1 cellular context compared by ENCODE assay signal in genomic region chr12:48681738-48682532, GRCh38.
TF ChIP-seq lines count a peak whose summit lies in the region.

A gene with protein sequence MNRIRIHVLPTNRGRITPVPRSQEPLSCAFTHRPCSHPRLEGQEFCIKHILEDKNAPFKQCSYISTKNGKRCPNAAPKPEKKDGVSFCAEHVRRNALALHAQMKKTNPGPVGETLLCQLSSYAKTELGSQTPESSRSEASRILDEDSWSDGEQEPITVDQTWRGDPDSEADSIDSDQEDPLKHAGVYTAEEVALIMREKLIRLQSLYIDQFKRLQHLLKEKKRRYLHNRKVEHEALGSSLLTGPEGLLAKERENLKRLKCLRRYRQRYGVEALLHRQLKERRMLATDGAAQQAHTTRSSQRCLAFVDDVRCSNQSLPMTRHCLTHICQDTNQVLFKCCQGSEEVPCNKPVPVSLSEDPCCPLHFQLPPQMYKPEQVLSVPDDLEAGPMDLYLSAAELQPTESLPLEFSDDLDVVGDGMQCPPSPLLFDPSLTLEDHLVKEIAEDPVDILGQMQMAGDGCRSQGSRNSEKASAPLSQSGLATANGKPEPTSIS (minus strand): TSS chr12:48682238. CDS start chr12:48681632, 606 bp downstream.

TF ChIP-seq in HepG2, 621 proteins besides CTCF, POLR2A, EP300 and RAD21 (continued from another document and continues in another):
- TF ChIP-seq SNAPC4 (CRISPR knock-in tag; IDR thresholded peaks at IDR 0.05): peak; percentile 88; the same call in 1 of the 2 replicates
- TF ChIP-seq SMYD3 (CRISPR knock-in tag; IDR thresholded peaks at IDR 0.05): peak; percentile 83; the same call in 1 of the 2 replicates
- peak; percentile 68; the same call in 1 of the 2 replicates for TF ChIP-seq TBX2 (CRISPR knock-in tag; IDR thresholded peaks at IDR 0.05; ENCODE audit: borderline replicate concordance)
- TF ChIP-seq CEBPB (IDR thresholded peaks at IDR 0.05; ENCODE audit: borderline replicate concordance, low read depth, low read length): no peak
- peak; percentile 84 for TF ChIP-seq REL (CRISPR knock-in tag; conservative IDR thresholded peaks at IDR 0.05)
- TF ChIP-seq ZFP62 (CRISPR knock-in tag; IDR thresholded peaks at IDR 0.05): no peak
- no peak for TF ChIP-seq RAD51 (IDR thresholded peaks at IDR 0.05; ENCODE audit: borderline replicate concordance)
- TF ChIP-seq FOXA1 (IDR thresholded peaks at IDR 0.05): no peak
- TF ChIP-seq FOXA1 (CRISPR knock-in tag; IDR thresholded peaks at IDR 0.05): no peak
- TF ChIP-seq ZNF354B (CRISPR knock-in tag; IDR thresholded peaks at IDR 0.05): 0 out of 2 replicates have a peak, but pooled peaks have one; percentile 87
- TF ChIP-seq, protein P1, sequence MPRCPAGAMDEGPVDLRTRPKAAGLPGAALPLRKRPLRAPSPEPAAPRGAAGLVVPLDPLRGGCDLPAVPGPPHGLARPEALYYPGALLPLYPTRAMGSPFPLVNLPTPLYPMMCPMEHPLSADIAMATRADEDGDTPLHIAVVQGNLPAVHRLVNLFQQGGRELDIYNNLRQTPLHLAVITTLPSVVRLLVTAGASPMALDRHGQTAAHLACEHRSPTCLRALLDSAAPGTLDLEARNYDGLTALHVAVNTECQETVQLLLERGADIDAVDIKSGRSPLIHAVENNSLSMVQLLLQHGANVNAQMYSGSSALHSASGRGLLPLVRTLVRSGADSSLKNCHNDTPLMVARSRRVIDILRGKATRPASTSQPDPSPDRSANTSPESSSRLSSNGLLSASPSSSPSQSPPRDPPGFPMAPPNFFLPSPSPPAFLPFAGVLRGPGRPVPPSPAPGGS (CRISPR knock-in tag; IDR thresholded peaks at IDR 0.05): no peak
- no peak; the same call in 1 of the 2 replicates for TF ChIP-seq ZNF143 (CRISPR knock-in tag; IDR thresholded peaks at IDR 0.05)
- peak; percentile 82; the same call in 1 of the 2 replicates for TF ChIP-seq ZNF180 (CRISPR knock-in tag; IDR thresholded peaks at IDR 0.05; ENCODE audit: borderline replicate concordance, low read depth)
- TF ChIP-seq HCFC1 (IDR thresholded peaks at IDR 0.05; ENCODE audit: low read depth, low read length): 0 out of 2 replicates have a peak, but pooled peaks have one; percentile 9
- TF ChIP-seq ZNF230 (CRISPR knock-in tag; IDR thresholded peaks at IDR 0.05): peak; percentile 95
- no peak for TF ChIP-seq ZFP41 (CRISPR knock-in tag; IDR thresholded peaks at IDR 0.05; ENCODE audit: borderline replicate concordance)
- TF ChIP-seq, protein P2, sequence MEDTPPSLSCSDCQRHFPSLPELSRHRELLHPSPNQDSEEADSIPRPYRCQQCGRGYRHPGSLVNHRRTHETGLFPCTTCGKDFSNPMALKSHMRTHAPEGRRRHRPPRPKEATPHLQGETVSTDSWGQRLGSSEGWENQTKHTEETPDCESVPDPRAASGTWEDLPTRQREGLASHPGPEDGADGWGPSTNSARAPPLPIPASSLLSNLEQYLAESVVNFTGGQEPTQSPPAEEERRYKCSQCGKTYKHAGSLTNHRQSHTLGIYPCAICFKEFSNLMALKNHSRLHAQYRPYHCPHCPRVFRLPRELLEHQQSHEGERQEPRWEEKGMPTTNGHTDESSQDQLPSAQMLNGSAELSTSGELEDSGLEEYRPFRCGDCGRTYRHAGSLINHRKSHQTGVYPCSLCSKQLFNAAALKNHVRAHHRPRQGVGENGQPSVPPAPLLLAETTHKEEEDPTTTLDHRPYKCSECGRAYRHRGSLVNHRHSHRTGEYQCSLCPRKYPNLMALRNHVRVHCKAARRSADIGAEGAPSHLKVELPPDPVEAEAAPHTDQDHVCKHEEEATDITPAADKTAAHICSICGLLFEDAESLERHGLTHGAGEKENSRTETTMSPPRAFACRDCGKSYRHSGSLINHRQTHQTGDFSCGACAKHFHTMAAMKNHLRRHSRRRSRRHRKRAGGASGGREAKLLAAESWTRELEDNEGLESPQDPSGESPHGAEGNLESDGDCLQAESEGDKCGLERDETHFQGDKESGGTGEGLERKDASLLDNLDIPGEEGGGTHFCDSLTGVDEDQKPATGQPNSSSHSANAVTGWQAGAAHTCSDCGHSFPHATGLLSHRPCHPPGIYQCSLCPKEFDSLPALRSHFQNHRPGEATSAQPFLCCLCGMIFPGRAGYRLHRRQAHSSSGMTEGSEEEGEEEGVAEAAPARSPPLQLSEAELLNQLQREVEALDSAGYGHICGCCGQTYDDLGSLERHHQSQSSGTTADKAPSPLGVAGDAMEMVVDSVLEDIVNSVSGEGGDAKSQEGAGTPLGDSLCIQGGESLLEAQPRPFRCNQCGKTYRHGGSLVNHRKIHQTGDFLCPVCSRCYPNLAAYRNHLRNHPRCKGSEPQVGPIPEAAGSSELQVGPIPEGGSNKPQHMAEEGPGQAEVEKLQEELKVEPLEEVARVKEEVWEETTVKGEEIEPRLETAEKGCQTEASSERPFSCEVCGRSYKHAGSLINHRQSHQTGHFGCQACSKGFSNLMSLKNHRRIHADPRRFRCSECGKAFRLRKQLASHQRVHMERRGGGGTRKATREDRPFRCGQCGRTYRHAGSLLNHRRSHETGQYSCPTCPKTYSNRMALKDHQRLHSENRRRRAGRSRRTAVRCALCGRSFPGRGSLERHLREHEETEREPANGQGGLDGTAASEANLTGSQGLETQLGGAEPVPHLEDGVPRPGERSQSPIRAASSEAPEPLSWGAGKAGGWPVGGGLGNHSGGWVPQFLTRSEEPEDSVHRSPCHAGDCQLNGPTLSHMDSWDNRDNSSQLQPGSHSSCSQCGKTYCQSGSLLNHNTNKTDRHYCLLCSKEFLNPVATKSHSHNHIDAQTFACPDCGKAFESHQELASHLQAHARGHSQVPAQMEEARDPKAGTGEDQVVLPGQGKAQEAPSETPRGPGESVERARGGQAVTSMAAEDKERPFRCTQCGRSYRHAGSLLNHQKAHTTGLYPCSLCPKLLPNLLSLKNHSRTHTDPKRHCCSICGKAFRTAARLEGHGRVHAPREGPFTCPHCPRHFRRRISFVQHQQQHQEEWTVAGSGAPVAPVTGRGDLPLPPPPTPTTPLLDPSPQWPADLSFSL (CRISPR knock-in tag; IDR thresholded peaks at IDR 0.05): no peak
- peak; percentile 34; the same call in 1 of the 2 replicates for TF ChIP-seq KLF12 (CRISPR knock-in tag; IDR thresholded peaks at IDR 0.05; ENCODE audit: borderline replicate concordance)
- TF ChIP-seq ZNF605 (CRISPR knock-in tag; IDR thresholded peaks at IDR 0.05): peak; percentile 93
- peak; percentile 70 for TF ChIP-seq DNMT3B (CRISPR knock-in tag; conservative IDR thresholded peaks at IDR 0.05)
- TF ChIP-seq MNT (IDR thresholded peaks at IDR 0.05): peak; percentile 4; the same call in 1 of the 2 replicates
- peak; percentile 92 for TF ChIP-seq MYNN (CRISPR knock-in tag; IDR thresholded peaks at IDR 0.05; ENCODE audit: low read depth)
- no peak for TF ChIP-seq TERF1 (CRISPR knock-in tag; IDR thresholded peaks at IDR 0.05)
- TF ChIP-seq IKZF5 (CRISPR knock-in tag; IDR thresholded peaks at IDR 0.05): 0 out of 2 replicates have a peak, but pooled peaks have one; percentile 83
- peak; percentile 90 for TF ChIP-seq YEATS4 (CRISPR knock-in tag; IDR thresholded peaks at IDR 0.05; ENCODE audit: borderline replicate concordance)
- TF ChIP-seq MAFK (conservative IDR thresholded peaks at IDR 0.05 in 1 of 2, IDR thresholded peaks at IDR 0.05 in 1 of 2; ENCODE audit: low read length in 2 of 2): no peak
- TF ChIP-seq LRRFIP1 (CRISPR knock-in tag; conservative IDR thresholded peaks at IDR 0.05): no peak
- TF ChIP-seq ZNF496 (CRISPR knock-in tag; IDR thresholded peaks at IDR 0.05; ENCODE audit: insufficient replicate concordance): no peak
- peak; percentile 85; the same call in 1 of the 2 replicates for TF ChIP-seq PAX8 (CRISPR knock-in tag; IDR thresholded peaks at IDR 0.05; ENCODE audit: borderline replicate concordance)
- TF ChIP-seq NR2F6 (IDR thresholded peaks at IDR 0.05): no peak
- TF ChIP-seq NR2F6 (CRISPR knock-in tag; IDR thresholded peaks at IDR 0.05): peak; percentile 38; the same call in 1 of the 2 replicates
- TF ChIP-seq, protein P3, sequence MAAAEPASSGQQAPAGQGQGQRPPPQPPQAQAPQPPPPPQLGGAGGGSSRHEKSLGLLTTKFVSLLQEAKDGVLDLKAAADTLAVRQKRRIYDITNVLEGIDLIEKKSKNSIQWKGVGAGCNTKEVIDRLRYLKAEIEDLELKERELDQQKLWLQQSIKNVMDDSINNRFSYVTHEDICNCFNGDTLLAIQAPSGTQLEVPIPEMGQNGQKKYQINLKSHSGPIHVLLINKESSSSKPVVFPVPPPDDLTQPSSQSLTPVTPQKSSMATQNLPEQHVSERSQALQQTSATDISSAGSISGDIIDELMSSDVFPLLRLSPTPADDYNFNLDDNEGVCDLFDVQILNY (CRISPR knock-in tag; conservative IDR thresholded peaks at IDR 0.05): no peak
- peak; percentile 58; the same call in 1 of the 2 replicates for TF ChIP-seq ZZZ3 (CRISPR knock-in tag; IDR thresholded peaks at IDR 0.05; ENCODE audit: borderline replicate concordance)
